In genomic region chr19:16714702-16715294, GRCh38 we compare ENCODE assay signal across 8 cellular contexts. TPM values are rescaled to one million over a fixed set of nuclear protein-coding genes. Genes with fewer than 3 reads are reported as not detected.
DNase-seq lines count a peak whose midpoint lies in the region; ATAC-seq and TF ChIP-seq lines count a peak whose summit lies in the region.

No MANE protein-coding gene starts in this region.

- no peaks in the 10 kb centered on the region for H3K79me2 ChIP-seq in SK-N-SH (ENCODE audit: insufficient read depth)

- H4K20me1 ChIP-seq in SK-N-SH (ENCODE audit: insufficient read depth) = no peaks in the 10 kb centered on the region

- no peaks in the 10 kb centered on the region for H3K27me3 ChIP-seq in SK-N-SH (ENCODE audit: insufficient read depth)
- peaks cover 0 to 6% (median 0%) of the 10 kb centered on the region in 7 donors for H3K27me3 ChIP-seq in spleen (replicated peaks in 1 of 7)

- H3K27ac ChIP-seq in SK-N-SH (ENCODE audit: low read depth in 2 of 2, low read length in 1 of 2) (no peak overlapping the region), spleen (peak overlapping the region in 3 of 8 donors; percentile 5 to 31 (median 13))

- intact Hi-C loops in spleen (cut with DNase I; ENCODE audit: low total_unique reads) = no loop called here

- peaks cover 0 to under 1% of the 10 kb centered on the region in 2 experiments; a peak in 1 of 4 replicates for H3K4me1 ChIP-seq in SK-N-SH (ENCODE audit: control insufficient read depth in 1 of 2, insufficient read depth in 2 of 2, low read depth in 1 of 2, low read length in 1 of 2)
- peaks cover 0 to 57% (median 16%) of the 10 kb centered on the region in 6 donors for H3K4me1 ChIP-seq in spleen

- H3F3A ChIP-seq in SK-N-SH (replicated peaks; ENCODE audit: insufficient read depth) = peaks cover 6% of the 10 kb centered on the region

- no peak overlapping the region for H3K4me3 ChIP-seq in Jurkat, Clone E6-1 (ENCODE audit: low read length)
- no peak overlapping the region; a peak in 1 of 4 replicates for H3K4me3 ChIP-seq in SK-N-SH (ENCODE audit: low read depth in 2 of 2, low read length in 1 of 2)
- H3K4me3 ChIP-seq in spleen = no peak overlapping the region

- no peak for TF ChIP-seq EP300 in SK-N-SH (IDR thresholded peaks at IDR 0.05; ENCODE audit: borderline replicate concordance in 1 of 2, low read depth in 1 of 2, low read length in 1 of 2)

- WGBS in SK-N-SH (ENCODE audit: low lambda C conversion rate) = 38% methylated on average over 14 of the region's 14 CpGs
- 21 to 32% (median 25%) methylated on average over 14 of the region's 14 CpGs for WGBS in spleen, 5 donors

- DNase-seq in DMS79 (lab: John Stamatoyannopoulos, UW) (peak; percentile 23), SK-N-SH (peak; percentile 68), amniotic epithelial cell (ENCODE audit: low read depth) (peak; percentile 21), hepatic stellate cell (ENCODE audit: low spot score) (peak; percentile 37), spleen (peak; percentile 84)
- DNase-seq in Jurkat, Clone E6-1 (ENCODE audit: low read depth, low spot score) = peak; percentile 38

- H2AFZ ChIP-seq in SK-N-SH (ENCODE audit: low read depth) = no peak overlapping the region

- TF ChIP-seq RAD21 in SK-N-SH (IDR thresholded peaks at IDR 0.05; ENCODE audit: low read length) = peak; percentile 76

- ATAC-seq in GM19452 (IDR thresholded peaks at IDR 0.05; ENCODE audit: unreplicated experiment) (no peak), HG03045 (IDR thresholded peaks at IDR 0.05; ENCODE audit: unreplicated experiment) (no peak)

- H3K36me3 ChIP-seq in SK-N-SH (replicated peaks in 1 of 2; ENCODE audit: control insufficient read depth in 1 of 2, insufficient read depth in 2 of 2, low read length in 1 of 2) (no peaks in the 10 kb centered on the region), spleen (no peaks in the 10 kb centered on the region)

- TF ChIP-seq CTCF in SK-N-SH (IDR thresholded peaks at IDR 0.05) (peak; percentile 82), spleen (IDR thresholded peaks at IDR 0.05 in 8 of 11, conservative IDR thresholded peaks at IDR 0.05 in 3 of 11) (peak; percentile 37 to 78 (median 68))

- H3K4me2 ChIP-seq in SK-N-SH = no peak overlapping the region

- CTCF ChIA-PET in SK-N-SH (lab: Yijun Ruan, JAX) = interaction anchor here (0.7 to 2.1 kb wide), 22 partner anchors 8 to 344 kb away, joined by 3 to 13 read pairs (median 4); no protein-coding TSS in a partner anchor

- H3K9ac ChIP-seq in SK-N-SH = no peak overlapping the region

- H3K9me2 ChIP-seq in SK-N-SH = no peaks in the 10 kb centered on the region

- no peak for TF ChIP-seq POLR2A in spleen (IDR thresholded peaks at IDR 0.05)

- POLR2A ChIA-PET in SK-N-SH (lab: Yijun Ruan, JAX) = no interaction called here

- H3K9me3 ChIP-seq in SK-N-SH = no peaks in the 10 kb centered on the region
- H3K9me3 ChIP-seq in spleen = no peaks in the 10 kb centered on the region

TF ChIP-seq in SK-N-SH, 30 proteins besides CTCF, POLR2A, EP300 and RAD21:
- TF ChIP-seq SMC3 (IDR thresholded peaks at IDR 0.05; ENCODE audit: low read depth, low read length) (peak; percentile 36; the same call in 1 of the 2 replicates), ZBTB33 (IDR thresholded peaks at IDR 0.05; ENCODE audit: borderline replicate concordance, low read depth) (no peak)
TF ChIP-seq in SK-N-SH: peak in this region for 1.

RNA-seq across cellular contexts. Expression of gene NWD1, which starts 4.8 kb away (rescaled TPM):
- polyA plus RNA-seq in Jurkat, Clone E6-1 (2012; ENCODE audit: insufficient read depth, insufficient read length) = not detected
- polyA plus RNA-seq in SK-N-SH (2012; rRNA removed) (not detected in 2 replicates), spleen (under 1 TPM; under 0.01 to 0.03 (median 0.02) TPM)
- polyA plus RNA-seq in SK-N-SH (2012; cell fraction: cytosol; rRNA removed) = not detected in 2 replicates
- polyA plus RNA-seq in SK-N-SH (2012; cell fraction: nucleus; rRNA removed) = 0.01 TPM in 1 of 2 replicates, not detected in the other
- total RNA-seq in spleen = under 1 TPM in 2 of 7 donors, not detected in 5; 0.03 to 0.06 TPM

RNA-seq across cellular contexts. Expression of gene TMEM38A, which starts 53.9 kb away (rescaled TPM):
- polyA plus RNA-seq in Jurkat, Clone E6-1 (2012; ENCODE audit: insufficient read depth, insufficient read length) = 5.5 TPM
- polyA plus RNA-seq in SK-N-SH (2012; rRNA removed) (3.3 and 4.3 TPM in 2 replicates), spleen (1 to 10 TPM; 2.8 to 5.4 (median 3.5) TPM)
- 2.6 and 4.0 TPM in 2 replicates for polyA plus RNA-seq in SK-N-SH (2012; cell fraction: cytosol; rRNA removed)
- polyA plus RNA-seq in SK-N-SH (2012; cell fraction: nucleus; rRNA removed) = 5.4 and 6.9 TPM in 2 replicates
- total RNA-seq in spleen = 1 to 10 TPM; 1.5 to 3.9 (median 2.1) TPM

RNA-seq across cellular contexts. Expression of gene SMIM7, which starts 54.9 kb away (rescaled TPM):
- polyA plus RNA-seq in Jurkat, Clone E6-1 (2012; ENCODE audit: insufficient read depth, insufficient read length) = 80.6 TPM
- polyA plus RNA-seq in SK-N-SH (2012; rRNA removed) = 74.2 and 79.9 TPM in 2 replicates
- 86.6 and 101 TPM in 2 replicates for polyA plus RNA-seq in SK-N-SH (2012; cell fraction: cytosol; rRNA removed)
- 67.7 and 70.5 TPM in 2 replicates for polyA plus RNA-seq in SK-N-SH (2012; cell fraction: nucleus; rRNA removed)
- total RNA-seq in spleen = 10 to 100 TPM; 58.0 to 95.4 (median 82.0) TPM
- 10 to 100 TPM; 57.3 to 74.8 (median 73.6) TPM for polyA plus RNA-seq in spleen

Comparison
In these comparisons a context has a peak if more than half of its experiments do, and no peak if none do; other contexts are left out.
1. DNase-seq: peak in every context shown above with its lines; median percentile 84 in spleen; 68 in SK-N-SH; 38 in Jurkat, Clone E6-1; 37 in hepatic stellate cell; 23 in DMS79; 21 in amniotic epithelial cell.